In the genomic region with DNA sequence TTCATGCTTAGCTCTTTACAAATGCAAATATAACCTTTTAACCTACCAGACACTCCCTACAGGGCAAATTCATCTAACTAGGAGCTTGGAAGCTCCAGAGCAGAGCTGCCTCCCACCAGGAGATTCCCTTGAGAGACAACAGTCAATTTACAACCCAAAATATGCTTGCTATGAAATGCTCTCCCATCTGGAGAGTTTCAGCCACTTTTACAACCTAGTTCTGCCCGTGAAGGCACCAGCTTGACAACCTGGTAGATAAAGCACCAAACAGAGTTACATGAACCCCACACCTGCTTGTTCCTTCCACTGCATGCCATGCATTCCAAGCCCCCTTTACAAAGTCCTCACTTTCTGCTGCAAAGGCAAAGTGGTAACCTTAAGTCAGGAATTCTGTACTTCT, we compare ENCODE assay signal across 19 cellular contexts.
"Had no signal": no experiment of that assay in that cellular context is flagged by ENCODE, and none has a peak within 500 bp of the region (broad histone marks: within the 10 kb centered on the region; RNA-seq: fewer than 3 reads in every experiment).

No MANE protein-coding gene starts in this region.

- H3K27me3 ChIP-seq: hepatocyte, spleen, testis had no signal

- DNase-seq: activated CD4-positive, alpha-beta memory T cell treated with anti-CD3 and anti-CD28 coated beads, Interleukin-2, amount 10 ng/mL, durations not matched to agents 7 days and 5 days; activated CD4-positive, alpha-beta T cell treated with anti-CD3 and anti-CD28 coated beads for 36 hours; activated naive CD4-positive, alpha-beta T cell; activated naive CD8-positive, alpha-beta T cell treated with anti-CD3 and anti-CD28 coated beads for 36 hours; activated T-cell treated with anti-CD3 and anti-CD28 coated beads, Interleukin-2, amount 50 U/mL, for 1 hour; amygdala; foreskin fibroblast; mesenchymal stem cell; nucleus accumbens; retina; spleen; stimulated activated CD4-positive, alpha-beta T cell treated with anti-CD3 and anti-CD28 coated beads, Interleukin-4, amount 100 ng/mL, for 4 hours; testis had no signal

- H3K27ac ChIP-seq: epithelial cell of prostate, hepatocyte, spleen, testis had no signal

- H3K9me3 ChIP-seq: testis had no signal

- H3K4me3 ChIP-seq: hepatocyte, spleen, testis had no signal

- FAIRE-seq: TTC549 had no signal

- H3K36me3 ChIP-seq: spleen had no signal

- H3K4me2 ChIP-seq: hepatocyte had no signal

- ATAC-seq: activated CD4-positive, alpha-beta T cell treated with anti-CD3 and anti-CD28 coated beads for 36 hours; activated T-helper 17 cell treated with anti-CD3 and anti-CD28 coated beads, Interleukin-2, amount 50 U/mL, for 72 hours; natural killer cell treated with Interleukin-12 subunit alpha and Interleukin-12 subunit beta and Interleukin-15 and Interleukin-18, amount 100 ng/mL, for 72 hours; stimulated activated memory B cell treated with anti-CD40 and anti-IgM and Interleukin-4, amounts not matched to agents 10 μg/mL and 1 μg/mL and 100 μg/mL, for 72 hours had no signal

- H3K4me1 ChIP-seq: spleen, testis had no signal
